Comparison of ENCODE assay signal across 8 cellular contexts in genomic region chr6:149129401-149130077, GRCh38.
DNase-seq lines count a peak whose midpoint lies in the region; ATAC-seq and TF ChIP-seq lines count a peak whose summit lies in the region.

No MANE protein-coding gene starts in this region.

- H3F3A ChIP-seq in MM.1S (ENCODE audit: insufficient read depth, low read length): no peaks in the 10 kb centered on the region

- no peak for TF ChIP-seq CTCF in MM.1S (IDR thresholded peaks at IDR 0.05; ENCODE audit: low read length)

- no peak overlapping the region for H3K4me2 ChIP-seq in MM.1S (ENCODE audit: low read depth, low read length)

- ATAC-seq in HG03432 (IDR thresholded peaks at IDR 0.05; ENCODE audit: unreplicated experiment) (peak; percentile 72), HG02588 (IDR thresholded peaks at IDR 0.05; ENCODE audit: unreplicated experiment) (no peak), HG03439 (IDR thresholded peaks at IDR 0.05; ENCODE audit: unreplicated experiment) (no peak)

- intact Hi-C loops in activated CD4-positive, alpha-beta memory T cell treated with anti-CD3 and anti-CD28 coated beads for 36 hours (cut with micrococcal nuclease): loop anchor here (2.0 kb wide), 1 partner anchor 35 kb away; no protein-coding TSS in a partner anchor

- no peak overlapping the region for H3K4me3 Mint-ChIP-seq in activated CD4-positive, alpha-beta memory T cell treated with anti-CD3 and anti-CD28 coated beads for 36 hours

- H3K36me3 Mint-ChIP-seq in activated CD4-positive, alpha-beta memory T cell treated with anti-CD3 and anti-CD28 coated beads for 36 hours: peaks cover 15% of the 10 kb centered on the region

- no peak overlapping the region for H3K9ac ChIP-seq in MM.1S (ENCODE audit: low read length)

- H3K9me3 ChIP-seq in MM.1S (replicated peaks; ENCODE audit: insufficient read depth, low read length): no peaks in the 10 kb centered on the region

- H3K36me3 ChIP-seq in MM.1S (replicated peaks; ENCODE audit: insufficient read depth, low read length): no peaks in the 10 kb centered on the region

- CTCF ChIA-PET in activated CD4-positive, alpha-beta memory T cell treated with anti-CD3 and anti-CD28 coated beads for 36 hours (lab: Charles Lee): interaction anchor here (1.5 to 1.9 kb wide), 3 partner anchors 44 to 304 kb away, joined by 4 to 5 read pairs (median 4); no protein-coding TSS in a partner anchor

- DNase-seq in Daoy (ENCODE audit: low read depth): peak; percentile 67
- DNase-seq in activated CD4-positive, alpha-beta memory T cell treated with anti-CD3 and anti-CD28 coated beads for 36 hours: peak; percentile 64
- peak; percentile 29 for DNase-seq in left kidney (ENCODE audit: low read depth, low spot score)
- DNase-seq in MM.1S: no peak
- no peak for DNase-seq in COR-L47 (lab: John Stamatoyannopoulos, UW)

- POLR2A ChIA-PET in activated CD4-positive, alpha-beta memory T cell treated with anti-CD3 and anti-CD28 coated beads for 36 hours (lab: Charles Lee): interaction anchor here (1.4 kb wide), 1 partner anchor 188 kb away, joined by 3 read pairs; the partner anchor contains the start of gene TAB2

- no peaks in the 10 kb centered on the region for H3K4me1 ChIP-seq in MM.1S (ENCODE audit: low read length)

- no peaks in the 10 kb centered on the region for H3K79me2 ChIP-seq in MM.1S (ENCODE audit: low read length)

- no peak overlapping the region for H3K27ac ChIP-seq in MM.1S (ENCODE audit: low read length)

- no peak overlapping the region for H3K4me3 ChIP-seq in MM.1S (ENCODE audit: low read length)

- peaks cover 65% of the 10 kb centered on the region for H3K4me1 Mint-ChIP-seq in activated CD4-positive, alpha-beta memory T cell treated with anti-CD3 and anti-CD28 coated beads for 36 hours (ENCODE audit: low read depth)

- no peaks in the 10 kb centered on the region for H4K20me1 ChIP-seq in MM.1S (ENCODE audit: insufficient read depth, low read length)

- H3K27ac Mint-ChIP-seq in activated CD4-positive, alpha-beta memory T cell treated with anti-CD3 and anti-CD28 coated beads for 36 hours: peak overlapping the region; percentile 90

- H3K27me3 ChIP-seq in MM.1S (replicated peaks; ENCODE audit: insufficient read depth, low read length): no peaks in the 10 kb centered on the region

- no peaks in the 10 kb centered on the region for H3K27me3 Mint-ChIP-seq in activated CD4-positive, alpha-beta memory T cell treated with anti-CD3 and anti-CD28 coated beads for 36 hours

- H3K9me2 ChIP-seq in MM.1S (replicated peaks; ENCODE audit: insufficient read depth, low read length): no peaks in the 10 kb centered on the region

- H2AFZ ChIP-seq in MM.1S (ENCODE audit: low read length): no peak overlapping the region

- peaks cover 13% of the 10 kb centered on the region for H3K9me3 Mint-ChIP-seq in activated CD4-positive, alpha-beta memory T cell treated with anti-CD3 and anti-CD28 coated beads for 36 hours

Comparison
In these comparisons a context has a peak if more than half of its experiments do, and no peak if none do; other contexts are left out.
1. DNase-seq: peak in Daoy (single experiment), activated CD4-positive, alpha-beta memory T cell treated with anti-CD3 and anti-CD28 coated beads for 36 hours (single experiment) and left kidney (single experiment); none in MM.1S (single experiment) and COR-L47 (single experiment).